ENCODE assay signal across 12 cellular contexts in genomic region chr17:44827863-44828262, GRCh38. TPM values are rescaled to one million over a fixed set of nuclear protein-coding genes. Genes with fewer than 3 reads are reported as not detected.
A peak's percentile ranks its signal among the peaks of the same experiment; 100 is the strongest.
DNase-seq lines count a peak whose midpoint lies in the region; ATAC-seq and TF ChIP-seq lines count a peak whose summit lies in the region.
"Had no signal": no experiment of that assay in that cellular context is flagged by ENCODE, and none has a peak within 500 bp of the region (broad histone marks: within the 10 kb centered on the region; RNA-seq: fewer than 3 reads in every experiment).

No MANE protein-coding gene starts in this region.

- no peak for ATAC-seq in GM18873 (IDR thresholded peaks at IDR 0.05; ENCODE audit: low FRiP score, unreplicated experiment)
- ATAC-seq: activated T-cell treated with anti-CD3 and anti-CD28 coated beads, Interleukin-2, amount 50 U/mL, for 4 hours had no signal

- TF ChIP-seq EP300 in stomach (IDR thresholded peaks at IDR 0.05): no peak

- peak overlapping the region; percentile 76 for H3K4me3 ChIP-seq in HAP-1
- peak overlapping the region; percentile 89 for H3K4me3 ChIP-seq in WI38 (ENCODE audit: low read depth, low read length)
- peak overlapping the region; percentile 97 for H3K4me3 ChIP-seq in iPS-11a (ENCODE audit: low read depth, low read length)
- H3K4me3 ChIP-seq in stomach: peak overlapping the region in 3 of 4 donors; percentile 6 to 63 (median 60)

- in situ Hi-C loops in HAP-1 (cut with MboI; ENCODE audit: low sequenced_read_pairs): no loop called here

- H3K36me3 ChIP-seq in HAP-1 (replicated peaks): peaks cover 2% of the 10 kb centered on the region; the same call in 1 of the 2 replicates
- H3K36me3 ChIP-seq in stomach: no peaks in the 10 kb centered on the region

- H3K9me3 ChIP-seq in HAP-1 (no peaks in the 10 kb centered on the region), stomach (no peaks in the 10 kb centered on the region)

- no peak for TF ChIP-seq CTCF in WI38 (IDR thresholded peaks at IDR 0.05; ENCODE audit: low read depth, low read length)
- no peak for TF ChIP-seq CTCF in stomach (IDR thresholded peaks at IDR 0.05)

- peak overlapping the region in 2 of 5 donors; percentile 36 to 86 for H3K27ac ChIP-seq in stomach

- H3K4me1 ChIP-seq in HAP-1 (peaks cover 18% of the 10 kb centered on the region), stomach (peaks cover 17 to 22% (median 20%) of the 10 kb centered on the region in 4 donors)

- no peak for TF ChIP-seq POLR2A in stomach (IDR thresholded peaks at IDR 0.05)

- intact Hi-C loops in stomach (cut with DNase I; ENCODE audit: low total_unique reads): no loop called here

- 62 to 81% (median 73%) methylated on average over 1 of the region's 1 CpG for WGBS in stomach, 5 donors

- no peaks in the 10 kb centered on the region for H3K27me3 ChIP-seq in HAP-1 (ENCODE audit: low read depth)
- peaks cover 8 to 97% (median 65%) of the 10 kb centered on the region in 3 donors for H3K27me3 ChIP-seq in stomach

- DNase-seq in HAP-1 (ENCODE audit: low spot score in 2 of 2): no peak
- DNase-seq in stomach: no peak
- DNase-seq in stimulated activated CD4-positive, alpha-beta T cell treated with anti-CD3 and anti-CD28 coated beads, Interleukin-12 subunit alpha, Interleukin-12 subunit beta, amount 100 ng/mL, for 4 hours: no peak
- no peak for DNase-seq in anterior cingulate cortex (lab: John Stamatoyannopoulos, UW)
- DNase-seq: activated T-cell treated with anti-CD3 and anti-CD28 coated beads, Interleukin-2, amount 50 U/mL, for 4 hours; GF-D8; NCI-H1092 treated with DMSO at 0.1 percent for 48 hours; NK-92 treated with Interleukin-12 subunit alpha and Interleukin-12 subunit beta, amount 100 ng/mL, for 24 hours had no signal

RNA-seq across cellular contexts. Expression of gene GJC1, which starts 2.2 kb away (rescaled TPM):
- 10 to 100 TPM in 4 of 5 donors, 1 to 10 TPM in 1; 9.7 to 53.1 (median 35.6) TPM for total RNA-seq in stomach
- polyA plus RNA-seq in stomach: 1 to 10 TPM in 1 of 3 donors, under 1 TPM in 2; 0.31 to 3.5 (median 0.62) TPM

RNA-seq across cellular contexts. Expression of gene HIGD1B, which starts 19.8 kb away (rescaled TPM):
- total RNA-seq in stomach: under 1 TPM in 1 of 5 donors, not detected in 4; 0.92 TPM
- polyA plus RNA-seq in stomach: 1 to 10 TPM; 2.1 to 5.4 (median 2.4) TPM
- total RNA-seq: activated T-cell treated with anti-CD3 and anti-CD28 coated beads, Interleukin-2, amount 50 U/mL, for 4 hours; pulmonary artery endothelial cell had no signal
